In the genomic region with DNA sequence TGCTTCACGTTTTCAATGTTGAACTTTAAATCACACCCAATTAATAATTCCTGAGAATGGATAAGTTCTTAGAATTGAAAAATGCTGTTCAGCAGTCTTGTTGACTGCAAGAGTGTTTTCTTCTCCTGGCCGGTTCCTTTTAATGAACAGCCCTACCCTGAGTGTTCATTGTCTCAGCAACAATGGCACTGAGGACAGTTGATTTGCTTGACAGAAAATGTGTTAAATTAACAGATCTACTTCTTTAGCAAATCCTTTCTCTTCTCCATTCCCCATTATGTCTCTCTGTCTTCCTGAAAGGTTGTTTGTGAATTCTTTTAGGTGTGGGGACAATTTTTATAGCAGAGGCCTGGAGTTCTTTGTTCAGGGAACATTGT, we compare ENCODE assay signal across 17 cellular contexts.
"Had no signal": no experiment of that assay in that cellular context is flagged by ENCODE, and none has a peak within 500 bp of the region (broad histone marks: within the 10 kb centered on the region; RNA-seq: fewer than 3 reads in every experiment).

No MANE protein-coding gene starts in this region.

- H3K27ac Mint-ChIP-seq: activated naive CD8-positive, alpha-beta T cell; effector memory CD8-positive, alpha-beta T cell; naive thymus-derived CD8-positive, alpha-beta T cell; stimulated activated naive CD8-positive, alpha-beta T cell treated with anti-CD3 and anti-CD28 coated beads, Interleukin-15, amount 100 ng/mL, for 72 hours had no signal

- H3K27ac ChIP-seq: epithelial cell of prostate, WERI-Rb-1 had no signal

- DNase-seq: activated CD4-positive, alpha-beta T cell treated with anti-CD3 and anti-CD28 coated beads, Interleukin-2, amount 50 U/mL, for 48 hours; activated T-cell treated with anti-CD3 and anti-CD28 coated beads for 4 hours; amniotic stem cell; dermis blood vessel endothelial cell; effector memory CD8-positive, alpha-beta T cell; foreskin fibroblast; mesenchymal stem cell; naive thymus-derived CD8-positive, alpha-beta T cell; nucleus accumbens; stimulated activated CD4-positive, alpha-beta T cell treated with anti-CD3 and anti-CD28 coated beads, Interleukin-2, amount 100 ng/mL, for 24 hours; stimulated activated naive CD8-positive, alpha-beta T cell treated with anti-CD3 and anti-CD28 coated beads, Interleukin-15, amount 100 ng/mL, for 72 hours; SW 1271; T-helper 2 cell; trophoblast cell; WERI-Rb-1 had no signal

- H3K36me3 Mint-ChIP-seq: activated naive CD8-positive, alpha-beta T cell had no signal

- H3K9me3 Mint-ChIP-seq: effector memory CD8-positive, alpha-beta T cell had no signal

- H3K36me3 ChIP-seq: WERI-Rb-1 had no signal

- H3K4me3 Mint-ChIP-seq: activated naive CD8-positive, alpha-beta T cell; effector memory CD8-positive, alpha-beta T cell; naive thymus-derived CD8-positive, alpha-beta T cell; stimulated activated naive CD8-positive, alpha-beta T cell treated with anti-CD3 and anti-CD28 coated beads, Interleukin-15, amount 100 ng/mL, for 72 hours had no signal

- H3K4me1 Mint-ChIP-seq: naive thymus-derived CD8-positive, alpha-beta T cell; stimulated activated naive CD8-positive, alpha-beta T cell treated with anti-CD3 and anti-CD28 coated beads, Interleukin-15, amount 100 ng/mL, for 72 hours had no signal
